ENCODE assay signal across 16 cellular contexts in genomic region chr12:31989571-31989970, GRCh38. TPM values are rescaled to one million over a fixed set of nuclear protein-coding genes. Genes with fewer than 3 reads are reported as not detected.
DNase-seq lines count a peak whose midpoint lies in the region; ATAC-seq and TF ChIP-seq lines count a peak whose summit lies in the region.
"Had no signal": no experiment of that assay in that cellular context is flagged by ENCODE, and none has a peak within 500 bp of the region (broad histone marks: within the 10 kb centered on the region; RNA-seq: fewer than 3 reads in every experiment).

No MANE protein-coding gene starts in this region.

- no peaks in the 10 kb centered on the region for H3K27me3 Mint-ChIP-seq in activated CD4-positive, alpha-beta T cell treated with anti-CD3 and anti-CD28 coated beads for 36 hours
- no peaks in the 10 kb centered on the region for H3K27me3 Mint-ChIP-seq in activated B cell treated with CpG ODN at 0.5 μM for 24 hours

- H3K9me3 ChIP-seq in neutrophil, result no peaks in the 10 kb centered on the region
- H3K9me3 ChIP-seq: A549, ovary had no signal

- H3K36me3 Mint-ChIP-seq in activated CD4-positive, alpha-beta T cell treated with anti-CD3 and anti-CD28 coated beads for 36 hours (ENCODE audit: low read depth), result peaks cover 85% of the 10 kb centered on the region
- peaks cover 87% of the 10 kb centered on the region for H3K36me3 Mint-ChIP-seq in activated B cell treated with CpG ODN at 0.5 μM for 24 hours (ENCODE audit: low read depth)

- intact Hi-C loops in activated CD4-positive, alpha-beta T cell treated with anti-CD3 and anti-CD28 coated beads for 36 hours (cut with DNase I, micrococcal nuclease), result loop anchor here in 1 of 2 experiments (5.0 kb wide), 1 partner anchor 38 kb away; no protein-coding TSS in a partner anchor
- intact Hi-C loops in activated B cell treated with CpG ODN at 0.5 μM for 24 hours (cut with micrococcal nuclease), result no loop called here

- H3K4me3 Mint-ChIP-seq in activated CD4-positive, alpha-beta T cell treated with anti-CD3 and anti-CD28 coated beads for 36 hours, result no peak overlapping the region
- no peak overlapping the region for H3K4me3 Mint-ChIP-seq in activated B cell treated with CpG ODN at 0.5 μM for 24 hours

- H3K4me3 ChIP-seq in epithelial cell of proximal tubule (ENCODE audit: low read depth, low read length) (no peak overlapping the region), neutrophil (ENCODE audit: low read depth in 1 of 2, low read length in 1 of 2) (no peak overlapping the region)
- H3K4me3 ChIP-seq: A549, heart left ventricle, ovary had no signal

- no peak for ATAC-seq in activated CD4-positive, alpha-beta T cell treated with anti-CD3 and anti-CD28 coated beads for 36 hours
- ATAC-seq in activated B cell treated with CpG ODN at 0.5 μM for 24 hours (ENCODE audit: low read depth), result no peak
- ATAC-seq: heart left ventricle, HepG2 had no signal

- peak overlapping the region; percentile 27 for H3K27ac ChIP-seq in neutrophil
- H3K27ac ChIP-seq: A549, heart left ventricle, ovary had no signal

- peaks cover 29% of the 10 kb centered on the region for H3K9me3 Mint-ChIP-seq in activated CD4-positive, alpha-beta T cell treated with anti-CD3 and anti-CD28 coated beads for 36 hours (ENCODE audit: low read depth)
- peaks cover 10% of the 10 kb centered on the region for H3K9me3 Mint-ChIP-seq in activated B cell treated with CpG ODN at 0.5 μM for 24 hours

- peaks cover 76% of the 10 kb centered on the region for H3K36me3 ChIP-seq in neutrophil
- H3K36me3 ChIP-seq: ovary had no signal

- no peak for TF ChIP-seq CTCF in activated B cell treated with CpG ODN at 0.5 μM for 24 hours (IDR thresholded peaks at IDR 0.05)
- TF ChIP-seq CTCF in epithelial cell of proximal tubule (conservative IDR thresholded peaks at IDR 0.05; ENCODE audit: low read depth, low read length), result no peak
- TF ChIP-seq CTCF in neutrophil (IDR thresholded peaks at IDR 0.05), result no peak

- DNase-seq in activated CD4-positive, alpha-beta T cell treated with anti-CD3 and anti-CD28 coated beads for 36 hours, result no peak
- DNase-seq in activated CD4-positive, alpha-beta T cell treated with anti-CD3 and anti-CD28 coated beads for 4 hours, result no peak
- no peak for DNase-seq in activated B cell treated with CpG ODN at 0.5 μM for 24 hours
- DNase-seq in epithelial cell of proximal tubule (ENCODE audit: low read depth), result peak; percentile 18
- DNase-seq in cortex of kidney (lab: John Stamatoyannopoulos, UW), result no peak
- DNase-seq in stimulated activated CD4-positive, alpha-beta T cell treated with anti-CD3 and anti-CD28 coated beads, Interleukin-15, amount 100 ng/mL, for 24 hours, result no peak
- DNase-seq in stimulated activated CD4-positive, alpha-beta T cell treated with anti-CD3 and anti-CD28 coated beads, Interleukin-2, amount 100 ng/mL, for 48 hours, result no peak
- DNase-seq: activated CD4-positive, CD25-positive, alpha-beta regulatory T cell treated with anti-CD3 and anti-CD28 coated beads, Interleukin-2, amount 50 U/mL, for 72 hours; DND-41; heart left ventricle; NCI-H1694 treated with DMSO at 0.1 percent for 48 hours; NCI-H446 treated with DMSO at 0.1 percent for 48 hours; ovary had no signal

- peak overlapping the region; percentile 89 for H3K27ac Mint-ChIP-seq in activated CD4-positive, alpha-beta T cell treated with anti-CD3 and anti-CD28 coated beads for 36 hours
- H3K27ac Mint-ChIP-seq in activated B cell treated with CpG ODN at 0.5 μM for 24 hours, result peak overlapping the region; percentile 11

- peaks cover 60% of the 10 kb centered on the region for H3K4me1 Mint-ChIP-seq in activated CD4-positive, alpha-beta T cell treated with anti-CD3 and anti-CD28 coated beads for 36 hours
- peaks cover 43% of the 10 kb centered on the region for H3K4me1 Mint-ChIP-seq in activated B cell treated with CpG ODN at 0.5 μM for 24 hours

- POLR2A ChIA-PET in activated CD4-positive, alpha-beta T cell treated with anti-CD3 and anti-CD28 coated beads for 36 hours (lab: Charles Lee), result no interaction called here
- POLR2A ChIA-PET in activated B cell treated with CpG ODN at 0.5 μM for 24 hours (lab: Charles Lee), result interaction anchor here (0.7 to 1.7 kb wide), 4 partner anchors 30 to 389 kb away, joined by 3 to 6 read pairs (median 4); partner anchors contain the start of gene RESF1

- no peaks in the 10 kb centered on the region for H3K27me3 ChIP-seq in neutrophil
- H3K27me3 ChIP-seq: heart left ventricle, ovary had no signal

- CTCF ChIA-PET in activated CD4-positive, alpha-beta T cell treated with anti-CD3 and anti-CD28 coated beads for 36 hours (lab: Charles Lee), result interaction anchor here (0.6 to 1.0 kb wide), 4 partner anchors 9 to 174 kb away, joined by 3 to 4 read pairs (median 3); no protein-coding TSS in a partner anchor
- CTCF ChIA-PET in activated B cell treated with CpG ODN at 0.5 μM for 24 hours (lab: Charles Lee), result no interaction called here

- no peaks in the 10 kb centered on the region for H3K4me1 ChIP-seq in neutrophil (ENCODE audit: control insufficient read depth in 1 of 2, insufficient read depth in 1 of 2, low read depth in 1 of 2, low read length in 1 of 2)
- H3K4me1 ChIP-seq: A549 had no signal

RNA-seq across cellular contexts. Expression of gene RESF1, which starts 30.4 kb away (rescaled TPM):
- total RNA-seq in activated CD4-positive, alpha-beta T cell treated with anti-CD3 and anti-CD28 coated beads for 36 hours, result 10 to 100 TPM; 52.0 to 78.8 TPM
- total RNA-seq in activated B cell treated with CpG ODN at 0.5 μM for 24 hours (286 and 299 TPM in 2 replicates), epithelial cell of proximal tubule (28.8 and 32.2 TPM in 2 replicates)
